In genomic region chr6:158043008-158043407, GRCh38 we compare ENCODE assay signal across 1 cellular context.
TF ChIP-seq lines count a peak whose summit lies in the region.

No MANE protein-coding gene starts in this region.

TF ChIP-seq in K562, 482 proteins besides CTCF, POLR2A, EP300 and RAD21 (continued from another document):
- TF ChIP-seq DEAF1 (CRISPR knock-in tag; IDR thresholded peaks at IDR 0.05) (no peak), SREBF1 (IDR thresholded peaks at IDR 0.05; ENCODE audit: borderline replicate concordance, low read depth, low read length) (no peak), PYGO2 (tag; IDR thresholded peaks at IDR 0.05) (no peak), MAZ (CRISPR knock-in tag; conservative IDR thresholded peaks at IDR 0.05 in 1 of 2, IDR thresholded peaks at IDR 0.05 in 1 of 2) (no peak), VEZF1 (CRISPR knock-in tag; IDR thresholded peaks at IDR 0.05) (no peak), ZBTB40 (IDR thresholded peaks at IDR 0.05) (no peak), ZBTB40 (CRISPR knock-in tag; IDR thresholded peaks at IDR 0.05) (no peak), NFXL1 (CRISPR knock-in tag; IDR thresholded peaks at IDR 0.05) (no peak), ZNF146 (CRISPR knock-in tag; IDR thresholded peaks at IDR 0.05; ENCODE audit: unreplicated experiment) (no peak), CBX2 (IDR thresholded peaks at IDR 0.05; ENCODE audit: insufficient read depth, low read length, poor library complexity, severe bottlenecking) (no peak), FOXA1 (IDR thresholded peaks at IDR 0.05; ENCODE audit: borderline replicate concordance) (no peak)
